Comparison of ENCODE assay signal across 8 cellular contexts in the genomic region with DNA sequence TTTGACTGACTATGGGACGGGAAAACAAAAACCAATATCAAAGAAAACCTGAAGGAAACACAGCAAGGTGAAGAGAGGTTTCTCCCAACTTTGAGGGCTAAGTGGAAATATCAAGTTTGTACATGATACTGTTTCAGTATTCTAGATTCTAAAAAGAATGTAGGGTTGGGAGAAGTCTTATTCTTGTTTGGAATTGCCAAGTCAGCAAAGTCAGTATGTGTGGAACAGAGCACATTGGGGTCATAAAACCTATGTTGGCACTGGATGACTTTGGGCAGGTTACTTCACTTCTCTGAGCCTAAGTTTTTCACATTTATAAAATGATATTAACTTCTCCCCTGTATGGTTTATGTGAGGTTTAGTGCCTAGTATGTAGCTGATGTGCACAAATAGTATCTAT.
"Had no signal": no experiment of that assay in that cellular context is flagged by ENCODE, and none has a peak within 500 bp of the region (broad histone marks: within the 10 kb centered on the region; RNA-seq: fewer than 3 reads in every experiment).

No MANE protein-coding gene starts in this region.

- H3K27me3 Mint-ChIP-seq: IgD-negative memory B cell had no signal

- ATAC-seq: GM23338, HCT116 had no signal

- H2AFZ ChIP-seq: GM23338 had no signal

- H3K27ac Mint-ChIP-seq: GM23338, HFFc6, IgD-negative memory B cell had no signal

- H3K4me1 ChIP-seq: HAP-1 had no signal

- H3K4me1 Mint-ChIP-seq: IgD-negative memory B cell had no signal

- H3K4me3 Mint-ChIP-seq: GM23338, HFFc6, IgD-negative memory B cell had no signal

- H3K27ac ChIP-seq: HL-60 had no signal

- H3K9me3 ChIP-seq: HAP-1 had no signal

- H3K4me3 ChIP-seq: GM23338, HAP-1 had no signal

- H3K4me2 ChIP-seq: GM23338 had no signal

- H3K36me3 Mint-ChIP-seq: IgD-negative memory B cell had no signal

- H3K36me3 ChIP-seq: HAP-1 had no signal

- DNase-seq: H7, HFFc6, KG1 had no signal
